ENCODE assay signal across 24 cellular contexts in genomic region chr2:188406414-188406813, GRCh38.
DNase-seq lines count a peak whose midpoint lies in the region; ATAC-seq, FAIRE-seq and TF ChIP-seq lines count a peak whose summit lies in the region.
"Had no signal": no experiment of that assay in that cellular context is flagged by ENCODE, and none has a peak within 500 bp of the region (broad histone marks: within the 10 kb centered on the region; RNA-seq: fewer than 3 reads in every experiment).

No MANE protein-coding gene starts in this region.

- H3K36me3 ChIP-seq in Karpas-422 (ENCODE audit: insufficient read depth, low read length) = no peaks in the 10 kb centered on the region
- H3K36me3 ChIP-seq in K562 (ENCODE audit: control insufficient read depth, insufficient read depth, low read length) = no peaks in the 10 kb centered on the region
- H3K36me3 ChIP-seq in kidney (ENCODE audit: control insufficient read depth in 1 of 2, insufficient read depth in 2 of 2, low read length in 2 of 2) = no peaks in the 10 kb centered on the region
- H3K36me3 ChIP-seq: BLaER1 had no signal

- no peaks in the 10 kb centered on the region for H3K9me1 ChIP-seq in K562 (ENCODE audit: control insufficient read depth, insufficient read depth, low read length)

- no peaks in the 10 kb centered on the region for H3K4me1 Mint-ChIP-seq in stimulated activated naive B cell treated with anti-CD40 and anti-IgM and Interleukin-4, amounts not matched to agents 10 μg/mL and 1 μg/mL and 100 μg/mL, for 72 hours
- H3K4me1 Mint-ChIP-seq in Calu3 (ENCODE audit: low read depth, unreplicated experiment) = peaks cover 12% of the 10 kb centered on the region
- H3K4me1 Mint-ChIP-seq: B cell; CD4-positive, CD25-positive, alpha-beta regulatory T cell had no signal

- no peak overlapping the region for H2AFZ ChIP-seq in Karpas-422 (ENCODE audit: low read length)
- H2AFZ ChIP-seq in K562 (ENCODE audit: low read depth, low read length) = no peak overlapping the region
- H2AFZ ChIP-seq: GM23338 had no signal

- H3K9me3 Mint-ChIP-seq in stimulated activated naive B cell treated with anti-CD40 and anti-IgM and Interleukin-4, amounts not matched to agents 10 μg/mL and 1 μg/mL and 100 μg/mL, for 72 hours = peaks cover 5 to 9% of the 10 kb centered on the region in 2 donors
- peaks cover 2% of the 10 kb centered on the region for H3K9me3 Mint-ChIP-seq in Calu3 (ENCODE audit: low read depth, unreplicated experiment)

- no peak overlapping the region for H3K27ac Mint-ChIP-seq in stimulated activated naive B cell treated with anti-CD40 and anti-IgM and Interleukin-4, amounts not matched to agents 10 μg/mL and 1 μg/mL and 100 μg/mL, for 72 hours
- H3K27ac Mint-ChIP-seq in Calu3 (ENCODE audit: unreplicated experiment) = no peak overlapping the region
- H3K27ac Mint-ChIP-seq: B cell; CD8-positive, alpha-beta T cell; GM23338; H9; HFFc6 had no signal

- H4K20me1 ChIP-seq in Karpas-422 (ENCODE audit: insufficient read depth, low read depth, low read length) (no peaks in the 10 kb centered on the region), K562 (replicated peaks; ENCODE audit: control insufficient read depth, insufficient read depth, low read length) (no peaks in the 10 kb centered on the region)
- H4K20me1 ChIP-seq: BLaER1 had no signal

- no peak overlapping the region for H3K27ac ChIP-seq in Karpas-422 (ENCODE audit: low read length)
- no peak overlapping the region for H3K27ac ChIP-seq in K562 (ENCODE audit: extremely low read depth, low read depth, low read length)
- no peak overlapping the region for H3K27ac ChIP-seq in kidney (ENCODE audit: low read depth in 2 of 2, low read length in 2 of 2)
- H3K27ac ChIP-seq: BLaER1, C4-2B had no signal

- no peak for TF ChIP-seq EP300 in K562 (IDR thresholded peaks at IDR 0.05; ENCODE audit: low read length)

- H3K4me3 ChIP-seq in Karpas-422 (ENCODE audit: low read length) (no peak overlapping the region), K562 (no peak overlapping the region), kidney (ENCODE audit: low read length in 2 of 2) (no peak overlapping the region)
- H3K4me3 ChIP-seq: BLaER1, GM23338 had no signal

- FAIRE-seq in G401.6 (lab: Jason Lieb, UNC) (peak; percentile 71), K562 (lab: Jason Lieb, UNC) (no peak), kidney (lab: Jason Lieb, UNC) (peak; percentile 73)
- FAIRE-seq: D721Med, GM12891, GM18507 had no signal

- intact Hi-C loops in K562 (cut with micrococcal nuclease) (no loop called here), kidney (cut with DNase I) (no loop called here), Calu3 (cut with micrococcal nuclease; ENCODE audit: unreplicated experiment) (no loop called here)

- H3K79me2 ChIP-seq in Karpas-422 (ENCODE audit: low read length) = no peaks in the 10 kb centered on the region
- H3K79me2 ChIP-seq in K562 (ENCODE audit: control insufficient read depth, insufficient read depth, low read length) = no peaks in the 10 kb centered on the region

- no peaks in the 10 kb centered on the region for H3K36me3 Mint-ChIP-seq in stimulated activated naive B cell treated with anti-CD40 and anti-IgM and Interleukin-4, amounts not matched to agents 10 μg/mL and 1 μg/mL and 100 μg/mL, for 72 hours
- no peaks in the 10 kb centered on the region for H3K36me3 Mint-ChIP-seq in Calu3 (ENCODE audit: insufficient read depth, unreplicated experiment)
- H3K36me3 Mint-ChIP-seq: CD8-positive, alpha-beta T cell had no signal

- no peak for TF ChIP-seq RAD21 in K562 (CRISPR knock-in tag; conservative IDR thresholded peaks at IDR 0.05 in 1 of 2, IDR thresholded peaks at IDR 0.05 in 1 of 2)

- H3K27me3 ChIP-seq in Karpas-422 (ENCODE audit: low read length) (no peaks in the 10 kb centered on the region), K562 (ENCODE audit: control insufficient read depth in 2 of 2, insufficient read depth in 2 of 2, low read length in 2 of 2) (no peaks in the 10 kb centered on the region)
- H3K27me3 ChIP-seq: BLaER1 had no signal

- 100% methylated on average over 1 of the region's 1 CpG for WGBS in K562 (ENCODE audit: insufficient coverage, low coverage, missing lambda C conversion rate)

- H3K9me2 ChIP-seq in Karpas-422 (replicated peaks; ENCODE audit: insufficient read depth, low read length) = no peaks in the 10 kb centered on the region

- no TSS peak for BruUV-seq in K562 (replicated peaks; lab: Mats Ljungman, UMichigan)
- BruUV-seq in Calu3 (replicated peaks; lab: Mats Ljungman, UMichigan) = no TSS peak

- H3K4me1 ChIP-seq in Karpas-422 (ENCODE audit: low read length) (no peaks in the 10 kb centered on the region), K562 (replicated peaks in 1 of 2; ENCODE audit: control insufficient read depth in 2 of 2, insufficient read depth in 2 of 2, low read length in 2 of 2) (no peaks in the 10 kb centered on the region), kidney (ENCODE audit: control insufficient read depth in 1 of 2, insufficient read depth in 1 of 2, low read depth in 1 of 2, low read length in 2 of 2) (no peaks in the 10 kb centered on the region)
- H3K4me1 ChIP-seq: BLaER1, Caco-2 had no signal

- no peaks in the 10 kb centered on the region for H3K27me3 Mint-ChIP-seq in stimulated activated naive B cell treated with anti-CD40 and anti-IgM and Interleukin-4, amounts not matched to agents 10 μg/mL and 1 μg/mL and 100 μg/mL, for 72 hours
- no peaks in the 10 kb centered on the region for H3K27me3 Mint-ChIP-seq in Calu3 (ENCODE audit: unreplicated experiment)
- H3K27me3 Mint-ChIP-seq: B cell; CD4-positive, CD25-positive, alpha-beta regulatory T cell had no signal

- CTCF ChIA-PET in K562 (lab: Yijun Ruan, JAX; ENCODE audit: low intra/inter-chr PET ratio) (no interaction called here), Calu3 (lab: Charles Lee) (no interaction called here)

- in situ Hi-C loops in K562 (cut with MboI) = no loop called here

- ATAC-seq in K562 (no peak), HG03039 (IDR thresholded peaks at IDR 0.05; ENCODE audit: unreplicated experiment) (no peak)
- ATAC-seq in stimulated activated naive B cell treated with anti-CD40 and anti-IgM and Interleukin-4, amounts not matched to agents 10 μg/mL and 1 μg/mL and 100 μg/mL, for 72 hours (replicated peaks) = no peak
- ATAC-seq: CD8-positive, alpha-beta T cell; GM23338; HCT116 had no signal

- H3K9me3 ChIP-seq in Karpas-422 (ENCODE audit: low read length) (peaks cover 16% of the 10 kb centered on the region), K562 (replicated peaks; ENCODE audit: control insufficient read depth, insufficient read depth, low read depth, low read length) (peaks cover 5% of the 10 kb centered on the region; the same call in 1 of the 2 replicates), kidney (ENCODE audit: control insufficient read depth in 1 of 2, low read length in 2 of 2) (no peaks in the 10 kb centered on the region)

- TF ChIP-seq POLR2A in K562 (conservative IDR thresholded peaks at IDR 0.05) = no peak

- POLR2A ChIA-PET in K562 (lab: Yijun Ruan, JAX) = no interaction called here

- DNase-seq in Karpas-422 = peak; percentile 44
- no peak for DNase-seq in K562 (ENCODE audit: extremely low read depth in 1 of 4, low spot score in 3 of 4)
- DNase-seq in kidney = no peak
- DNase-seq in stimulated activated naive B cell treated with anti-CD40 and anti-IgM and Interleukin-4, amounts not matched to agents 10 μg/mL and 1 μg/mL and 100 μg/mL, for 72 hours = no peak
- DNase-seq in Calu3 = no peak
- DNase-seq: Caco-2; CD4-positive, CD25-positive, alpha-beta regulatory T cell; CD8-positive, alpha-beta T cell; DMS 273 treated with DMSO at 0.1 percent for 48 hours; DMS79; EL; GF-D8; H9; HFFc6 had no signal

- H3K4me3 Mint-ChIP-seq in stimulated activated naive B cell treated with anti-CD40 and anti-IgM and Interleukin-4, amounts not matched to agents 10 μg/mL and 1 μg/mL and 100 μg/mL, for 72 hours = no peak overlapping the region
- no peak overlapping the region for H3K4me3 Mint-ChIP-seq in Calu3 (ENCODE audit: low read depth, unreplicated experiment)
- H3K4me3 Mint-ChIP-seq: B cell; CD4-positive, CD25-positive, alpha-beta regulatory T cell; CD8-positive, alpha-beta T cell; GM23338; H9; HFFc6 had no signal

- TF ChIP-seq CTCF in K562 (IDR thresholded peaks at IDR 0.05 in 2 of 3, conservative IDR thresholded peaks at IDR 0.05 in 1 of 3; ENCODE audit: insufficient read depth in 2 of 3, low read depth in 1 of 3, low read length in 3 of 3) (no peak), kidney (IDR thresholded peaks at IDR 0.05; ENCODE audit: borderline replicate concordance, extremely low read depth, insufficient read depth) (no peak), Calu3 (IDR thresholded peaks at IDR 0.05; ENCODE audit: unreplicated experiment) (no peak)

- H3K4me2 ChIP-seq in Karpas-422 (ENCODE audit: low read depth, low read length, poor library complexity, severe bottlenecking) (no peak overlapping the region), K562 (ENCODE audit: insufficient read depth, low read length) (no peak overlapping the region)
- H3K4me2 ChIP-seq: BLaER1, GM23338 had no signal

- H3K9ac ChIP-seq in Karpas-422 (ENCODE audit: low read length) = no peak overlapping the region
- no peak overlapping the region for H3K9ac ChIP-seq in K562 (ENCODE audit: insufficient read depth in 1 of 2, low read depth in 2 of 2, low read length in 2 of 2)
- no peak overlapping the region for H3K9ac ChIP-seq in kidney (ENCODE audit: low read length in 2 of 2)
- H3K9ac ChIP-seq: BLaER1 had no signal

TF ChIP-seq in K562, 482 proteins besides CTCF, POLR2A, EP300 and RAD21 (continues in another document):
- TF ChIP-seq KAT8 (IDR thresholded peaks at IDR 0.05; ENCODE audit: low read depth) = no peak
- no peak for TF ChIP-seq CEBPZ (IDR thresholded peaks at IDR 0.05; ENCODE audit: borderline replicate concordance, low read depth, low read length)
